ENCODE assay signal across 25 cellular contexts in genomic region chr18:39998332-39998731, GRCh38.
"Had no signal": no experiment of that assay in that cellular context is flagged by ENCODE, and none has a peak within 500 bp of the region (broad histone marks: within the 10 kb centered on the region; RNA-seq: fewer than 3 reads in every experiment).

No MANE protein-coding gene starts in this region.

- H3K4me1 Mint-ChIP-seq: naive B cell; naive thymus-derived CD8-positive, alpha-beta T cell; stimulated activated effector memory CD8-positive, alpha-beta T cell treated with anti-CD3 and anti-CD28 coated beads, Interleukin-12 subunit alpha, Interleukin-12 subunit beta, amount 100 ng/mL, for 72 hours; stimulated activated naive B cell treated with anti-CD40 and anti-IgM and Interleukin-4, amounts not matched to agents 10 μg/mL and 1 μg/mL and 100 μg/mL, for 72 hours had no signal

- H3K9me3 ChIP-seq: ovary, prostate gland, right lobe of liver, stomach, thoracic aorta, thyroid gland, tibial nerve, upper lobe of right lung, uterus had no signal

- H3K27ac ChIP-seq: ovary, prostate gland, right lobe of liver, skin epidermis, stomach, thoracic aorta, thyroid gland, tibial nerve, upper lobe of right lung, uterus had no signal

- H3K4me2 ChIP-seq: smooth muscle cell had no signal

- H3K36me3 ChIP-seq: ovary, prostate gland, right lobe of liver, stomach, thoracic aorta, thyroid gland, tibial nerve, upper lobe of right lung, uterus had no signal

- H3K36me3 Mint-ChIP-seq: naive B cell; naive thymus-derived CD8-positive, alpha-beta T cell; stimulated activated effector memory CD8-positive, alpha-beta T cell treated with anti-CD3 and anti-CD28 coated beads, Interleukin-12 subunit alpha, Interleukin-12 subunit beta, amount 100 ng/mL, for 72 hours; stimulated activated naive B cell treated with anti-CD40 and anti-IgM and Interleukin-4, amounts not matched to agents 10 μg/mL and 1 μg/mL and 100 μg/mL, for 72 hours; type B pancreatic cell had no signal

- ATAC-seq: naive thymus-derived CD8-positive, alpha-beta T cell; natural killer cell treated with Interleukin-12 subunit alpha and Interleukin-12 subunit beta and Interleukin-15 and Interleukin-18, amount 100 ng/mL, for 72 hours; right cardiac atrium; right lobe of liver; stimulated activated effector memory CD8-positive, alpha-beta T cell treated with anti-CD3 and anti-CD28 coated beads, Interleukin-12 subunit alpha, Interleukin-12 subunit beta, amount 100 ng/mL, for 72 hours; stimulated activated naive B cell treated with anti-CD40 and anti-IgM and Interleukin-4, amounts not matched to agents 10 μg/mL and 1 μg/mL and 100 μg/mL, for 72 hours; upper lobe of right lung had no signal

- H3K27me3 Mint-ChIP-seq: naive B cell; naive thymus-derived CD8-positive, alpha-beta T cell; natural killer cell treated with Interleukin-12 subunit alpha and Interleukin-12 subunit beta and Interleukin-15 and Interleukin-18, amount 100 ng/mL, for 72 hours; stimulated activated naive B cell treated with anti-CD40 and anti-IgM and Interleukin-4, amounts not matched to agents 10 μg/mL and 1 μg/mL and 100 μg/mL, for 72 hours; stimulated activated naive CD8-positive, alpha-beta T cell treated with anti-CD3 and anti-CD28 coated beads, Interleukin-15, Interleukin-2, amounts not matched to agents 100 ng/mL and 50 ng/mL, for 24 hours; type B pancreatic cell had no signal

- H3K27ac Mint-ChIP-seq: naive B cell; naive thymus-derived CD8-positive, alpha-beta T cell; natural killer cell treated with Interleukin-12 subunit alpha and Interleukin-12 subunit beta and Interleukin-15 and Interleukin-18, amount 100 ng/mL, for 72 hours; stimulated activated effector memory CD8-positive, alpha-beta T cell treated with anti-CD3 and anti-CD28 coated beads, Interleukin-12 subunit alpha, Interleukin-12 subunit beta, amount 100 ng/mL, for 72 hours; stimulated activated naive B cell treated with anti-CD40 and anti-IgM and Interleukin-4, amounts not matched to agents 10 μg/mL and 1 μg/mL and 100 μg/mL, for 72 hours; stimulated activated naive CD8-positive, alpha-beta T cell treated with anti-CD3 and anti-CD28 coated beads, Interleukin-15, Interleukin-2, amounts not matched to agents 100 ng/mL and 50 ng/mL, for 24 hours; type B pancreatic cell had no signal

- H3K27me3 ChIP-seq: ovary, right lobe of liver, stomach, thyroid gland, tibial nerve, upper lobe of right lung, uterus had no signal

- H3K4me1 ChIP-seq: prostate gland, right lobe of liver, stomach, thyroid gland, tibial nerve, upper lobe of right lung, uterus had no signal

- H3K9me3 Mint-ChIP-seq: type B pancreatic cell had no signal

- H3K4me3 ChIP-seq: ovary, prostate gland, right lobe of liver, skin epidermis, smooth muscle cell, stomach, thoracic aorta, thyroid gland, tibial nerve, upper lobe of right lung, uterus had no signal

- DNase-seq: naive B cell; naive thymus-derived CD8-positive, alpha-beta T cell; occipital lobe; ovary; right cardiac atrium; right lobe of liver; stimulated activated CD4-positive, alpha-beta T cell treated with anti-CD3 and anti-CD28 coated beads, Interleukin-15, amount 100 ng/mL, for 24 hours; stimulated activated CD4-positive, alpha-beta T cell treated with anti-CD3 and anti-CD28 coated beads, Interleukin-2, amount 100 ng/mL, for 24 hours; stimulated activated CD4-positive, alpha-beta T cell treated with anti-CD3 and anti-CD28 coated beads, Interleukin-2, amount 100 ng/mL, for 48 hours; stimulated activated CD4-positive, alpha-beta T cell treated with anti-CD3 and anti-CD28 coated beads, Interleukin-4, amount 100 ng/mL, for 24 hours; stimulated activated naive B cell treated with anti-CD40 and anti-IgM and Interleukin-4, amounts not matched to agents 10 μg/mL and 1 μg/mL and 100 μg/mL, for 72 hours; stimulated activated naive CD4-positive, alpha-beta T cell treated with Interleukin-2 at 50 U/mL for 16 hours; stomach; thyroid gland; upper lobe of right lung; uterus had no signal

- H3K4me3 Mint-ChIP-seq: naive B cell; naive thymus-derived CD8-positive, alpha-beta T cell; natural killer cell treated with Interleukin-12 subunit alpha and Interleukin-12 subunit beta and Interleukin-15 and Interleukin-18, amount 100 ng/mL, for 72 hours; stimulated activated effector memory CD8-positive, alpha-beta T cell treated with anti-CD3 and anti-CD28 coated beads, Interleukin-12 subunit alpha, Interleukin-12 subunit beta, amount 100 ng/mL, for 72 hours; stimulated activated naive B cell treated with anti-CD40 and anti-IgM and Interleukin-4, amounts not matched to agents 10 μg/mL and 1 μg/mL and 100 μg/mL, for 72 hours; stimulated activated naive CD8-positive, alpha-beta T cell treated with anti-CD3 and anti-CD28 coated beads, Interleukin-15, Interleukin-2, amounts not matched to agents 100 ng/mL and 50 ng/mL, for 24 hours; type B pancreatic cell had no signal
